8 cellular contexts compared by ENCODE assay signal in the genomic region with DNA sequence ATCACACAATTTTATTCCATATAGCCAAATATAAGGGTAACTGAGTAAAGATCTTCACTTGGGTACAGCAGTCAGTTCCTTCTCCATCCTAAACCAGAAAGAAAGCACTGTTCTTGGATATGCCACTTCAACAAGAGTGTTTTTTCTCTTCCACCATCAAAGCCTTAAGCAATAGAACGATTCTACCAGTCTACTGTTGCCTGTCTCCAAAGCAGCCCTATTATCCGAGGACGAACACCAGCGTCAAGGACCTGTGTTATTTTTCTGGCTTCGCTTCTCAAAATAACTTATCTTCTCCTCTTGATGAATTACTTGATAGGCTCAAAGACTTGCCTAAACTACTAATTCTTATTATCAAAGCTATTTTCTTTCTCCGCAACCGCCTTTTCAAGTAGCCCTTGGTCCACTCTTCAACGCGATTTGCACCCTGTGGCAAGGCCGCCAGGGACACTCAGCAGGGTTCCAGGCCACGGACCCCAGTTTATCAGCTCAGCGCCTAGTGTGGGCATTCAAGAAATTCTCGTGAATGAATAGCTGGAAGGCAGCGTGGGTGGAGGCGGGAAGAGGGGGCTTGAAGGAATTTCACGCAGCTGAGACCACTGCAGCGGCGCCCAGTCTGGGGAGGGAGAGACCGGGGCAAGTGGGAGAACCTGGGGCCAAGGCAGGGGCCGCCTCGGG. TPM values are rescaled to one million over a fixed set of nuclear protein-coding genes. Genes with fewer than 3 reads are reported as not detected.
A peak's percentile ranks its signal among the peaks of the same experiment; 100 is the strongest.
DNase-seq lines count a peak whose midpoint lies in the region; ATAC-seq, FAIRE-seq and TF ChIP-seq lines count a peak whose summit lies in the region.

No MANE protein-coding gene starts in this region.

- H3K27ac Mint-ChIP-seq in naive thymus-derived CD8-positive, alpha-beta T cell: peak overlapping the region; percentile 85 to 100 (median 98)

- H3K36me3 Mint-ChIP-seq in naive thymus-derived CD8-positive, alpha-beta T cell: no peaks in the 10 kb centered on the region

- peaks cover 0 to 6% (median 0%) of the 10 kb centered on the region in 5 donors for H3K27me3 Mint-ChIP-seq in naive thymus-derived CD8-positive, alpha-beta T cell

- no peak for TF ChIP-seq POLR2A in esophagus muscularis mucosa (IDR thresholded peaks at IDR 0.05; ENCODE audit: low read depth)

- H3K4me3 ChIP-seq in esophagus muscularis mucosa: peak overlapping the region; percentile 78 to 89 (median 80)

- peak overlapping the region; percentile 87 to 100 (median 97) for H3K4me3 Mint-ChIP-seq in naive thymus-derived CD8-positive, alpha-beta T cell

- no peaks in the 10 kb centered on the region for H3K9me3 Mint-ChIP-seq in naive thymus-derived CD8-positive, alpha-beta T cell

- TF ChIP-seq EP300 in esophagus muscularis mucosa (IDR thresholded peaks at IDR 0.05): no peak

- FAIRE-seq in D721Med (lab: Jason Lieb, UNC): no peak

- peaks cover 23 to 33% (median 28%) of the 10 kb centered on the region in 4 donors for H3K4me1 ChIP-seq in esophagus muscularis mucosa

- H3K4me1 Mint-ChIP-seq in naive thymus-derived CD8-positive, alpha-beta T cell: peaks cover 12 to 30% (median 28%) of the 10 kb centered on the region in 4 donors

- DNase-seq in NCI-H1105 treated with DMSO at 0.1 percent for 48 hours (lab: John Stamatoyannopoulos, UW): peak; percentile 16
- DNase-seq in NCI-H1105 (lab: John Stamatoyannopoulos, UW): no peak
- DNase-seq in SW480 (ENCODE audit: low spot score): peak; percentile 41
- DNase-seq in esophagus muscularis mucosa (ENCODE audit: extremely low spot score): no peak
- peak in 1 of 10 donors; percentile 15 for DNase-seq in naive thymus-derived CD8-positive, alpha-beta T cell
- DNase-seq in occipital lobe (lab: John Stamatoyannopoulos, UW): no peak
- DNase-seq in D721Med (ENCODE audit: insufficient read length, low spot score): no peak

- no peaks in the 10 kb centered on the region for H3K27me3 ChIP-seq in esophagus muscularis mucosa

- TF ChIP-seq CTCF in esophagus muscularis mucosa (IDR thresholded peaks at IDR 0.05): no peak
- no peak for TF ChIP-seq CTCF in D721Med (IDR thresholded peaks at IDR 0.05; ENCODE audit: insufficient read depth, missing control alignments)

- peak; percentile 13 for ATAC-seq in HG02852 (IDR thresholded peaks at IDR 0.05; ENCODE audit: unreplicated experiment)
- no peak for ATAC-seq in naive thymus-derived CD8-positive, alpha-beta T cell

- POLR2A ChIA-PET in naive thymus-derived CD8-positive, alpha-beta T cell (lab: Charles Lee): interaction anchor here (0.6 to 2.0 kb wide), 8 partner anchors 137 to 916 kb away, joined by 3 to 13 read pairs (median 5); a partner anchor contains a TSS

- H3K9me3 ChIP-seq in esophagus muscularis mucosa: no peaks in the 10 kb centered on the region

- WGBS in esophagus muscularis mucosa: 1% methylated on average over 19 of the region's 21 CpGs

- peak overlapping the region; percentile 88 to 93 (median 90) for H3K27ac ChIP-seq in esophagus muscularis mucosa (replicated peaks in 1 of 4)

- no peaks in the 10 kb centered on the region for H3K36me3 ChIP-seq in esophagus muscularis mucosa

- intact Hi-C loops in esophagus muscularis mucosa (cut with DNase I): no loop called here

RNA-seq across cellular contexts. Expression of a gene that starts 0.6 kb away (rescaled TPM):
- total RNA-seq in esophagus muscularis mucosa (10 to 100 TPM; 12.6 to 22.4 (median 17.0) TPM), occipital lobe (79.7 TPM)
- 10 to 100 TPM; 14.2 to 15.8 TPM for total RNA-seq in naive thymus-derived CD8-positive, alpha-beta T cell
- polyA plus RNA-seq in naive thymus-derived CD8-positive, alpha-beta T cell: 1 to 10 TPM; 3.7 to 5.2 (median 4.0) TPM

RNA-seq across cellular contexts. Expression of a gene that starts 26.2 kb away (rescaled TPM):
- total RNA-seq in esophagus muscularis mucosa (1 to 10 TPM in 2 of 4 donors, under 1 TPM in 2; 0.83 to 3.9 (median 1.4) TPM), occipital lobe (not detected)
- total RNA-seq in naive thymus-derived CD8-positive, alpha-beta T cell: not detected
- not detected for polyA plus RNA-seq in naive thymus-derived CD8-positive, alpha-beta T cell

Comparison
In these comparisons a context has a peak if more than half of its experiments do, and no peak if none do; other contexts are left out.
1. DNase-seq: peak in NCI-H1105 treated with DMSO at 0.1 percent for 48 hours (single experiment) and SW480 (single experiment); none in NCI-H1105 (single experiment), esophagus muscularis mucosa (single experiment), occipital lobe (single experiment) and D721Med (single experiment).